In the genomic region with DNA sequence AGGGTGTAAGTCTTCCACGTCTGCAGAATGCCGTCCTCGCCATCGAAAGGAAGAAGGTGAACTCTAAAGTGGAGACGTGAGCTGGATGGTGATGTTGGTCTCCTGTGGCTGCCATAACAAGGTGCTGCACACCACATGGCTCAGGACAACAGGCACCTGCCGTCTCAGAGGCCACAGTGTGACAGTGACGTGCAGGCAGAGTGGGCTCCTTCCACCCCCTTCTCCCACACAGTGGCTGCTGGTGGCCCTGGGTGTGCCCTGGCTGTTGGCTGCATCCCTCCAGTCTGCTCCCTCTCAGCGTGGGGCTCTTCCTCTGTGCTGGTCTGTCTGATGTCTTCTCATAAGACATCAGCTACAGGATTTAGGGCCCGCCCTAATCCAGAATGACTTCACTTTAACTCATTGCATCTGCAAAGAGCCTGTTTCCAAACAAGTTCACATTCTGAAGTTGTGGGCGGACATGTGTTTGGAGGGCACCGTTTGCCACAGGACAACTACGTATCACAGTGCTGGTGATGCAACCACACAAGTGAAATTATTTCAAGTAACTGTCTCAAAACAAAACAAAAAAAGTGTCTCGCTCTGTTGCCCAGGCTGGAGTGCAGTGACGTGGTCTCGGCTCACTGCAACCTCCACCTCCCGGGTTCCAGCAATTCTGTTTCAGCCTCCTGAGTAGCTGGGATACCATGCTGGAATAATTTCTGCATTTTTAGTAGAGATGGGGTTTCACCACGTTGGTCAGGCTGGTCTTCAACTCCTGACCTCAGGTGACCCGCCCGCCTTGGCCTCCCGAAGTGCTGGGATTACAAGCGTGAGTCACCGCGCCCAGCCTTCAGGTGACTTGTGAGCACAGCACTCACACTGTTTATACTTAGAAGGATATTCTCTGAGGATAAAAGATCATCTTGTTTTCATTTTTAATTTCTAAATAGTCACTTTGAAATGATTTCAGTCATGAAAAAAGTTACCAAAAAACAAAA, we compare ENCODE assay signal across 25 cellular contexts. TPM values are rescaled to one million over a fixed set of nuclear protein-coding genes. Genes with fewer than 3 reads are reported as not detected.
A peak's percentile ranks its signal among the peaks of the same experiment; 100 is the strongest.
DNase-seq lines count a peak whose midpoint lies in the region; ATAC-seq, FAIRE-seq and TF ChIP-seq lines count a peak whose summit lies in the region.
"Had no signal": no experiment of that assay in that cellular context is flagged by ENCODE, and none has a peak within 500 bp of the region (broad histone marks: within the 10 kb centered on the region; RNA-seq: fewer than 3 reads in every experiment).

No MANE protein-coding gene starts in this region.

- H3K4me3 ChIP-seq in WERI-Rb-1 (ENCODE audit: low read depth, low read length), result no peak overlapping the region
- H3K4me3 ChIP-seq: cardiac muscle cell, coronary artery, lower lobe of right lung, mucosa of descending colon, neural progenitor cell had no signal

- H3K27me3 Mint-ChIP-seq in neural crest cell (ENCODE audit: low read depth), result peaks cover 55% of the 10 kb centered on the region

- peak overlapping the region; percentile 29 for H3K27ac Mint-ChIP-seq in neural crest cell (ENCODE audit: unreplicated experiment)
- H3K27ac Mint-ChIP-seq: activated CD4-positive, alpha-beta memory T cell treated with anti-CD3 and anti-CD28 coated beads, Interleukin-2, amount 10 ng/mL, durations not matched to agents 7 days and 5 days; activated naive CD4-positive, alpha-beta T cell treated with anti-CD3 and anti-CD28 coated beads, Interleukin-2, amount 50 U/mL, for 72 hours; activated T-helper 2 cell treated with anti-CD3 and anti-CD28 coated beads, Interferon-gamma antibody, Interleukin-2, Interleukin-4, amounts not matched to agents 10 μg/mL and 5 μg/mL and 100 μg/mL, durations not matched to agents 14 hours and 24 hours and 36 hours; neural progenitor cell had no signal

- FAIRE-seq in GM19239 (lab: Jason Lieb, UNC), result no peak

- TF ChIP-seq CTCF in WERI-Rb-1 (IDR thresholded peaks at IDR 0.05; ENCODE audit: low read depth, low read length) (no peak), neural crest cell (conservative IDR thresholded peaks at IDR 0.05) (no peak)

- no peak overlapping the region for H3K4me3 Mint-ChIP-seq in neural crest cell
- H3K4me3 Mint-ChIP-seq: activated CD4-positive, alpha-beta memory T cell treated with anti-CD3 and anti-CD28 coated beads, Interleukin-2, amount 10 ng/mL, durations not matched to agents 7 days and 5 days; neural progenitor cell had no signal

- in situ Hi-C loops in ACHN (cut with HindIII; ENCODE audit: low pct_ligation_motif_present, low pct_unique_long_range_greater_than_20kb, low sequenced_read_pairs), result no loop called here

- ATAC-seq in HG02759 (IDR thresholded peaks at IDR 0.05; ENCODE audit: unreplicated experiment), result no peak
- ATAC-seq: activated naive CD4-positive, alpha-beta T cell treated with anti-CD3 and anti-CD28 coated beads, Interleukin-2, amount 50 U/mL, for 72 hours; lower lobe of right lung; mucosa of descending colon had no signal

- H3K36me3 Mint-ChIP-seq in neural crest cell (ENCODE audit: low read depth), result no peaks in the 10 kb centered on the region
- H3K36me3 Mint-ChIP-seq: activated naive CD4-positive, alpha-beta T cell treated with anti-CD3 and anti-CD28 coated beads, Interleukin-2, amount 50 U/mL, for 72 hours; neural progenitor cell had no signal

- peak; percentile 51 for DNase-seq in ACHN
- peak; percentile 34 for DNase-seq in HK-2 (ENCODE audit: unreplicated experiment)
- DNase-seq in WERI-Rb-1, result peak; percentile 77
- no peak for DNase-seq in neural crest cell (ENCODE audit: low read depth, low spot score)
- no peak for DNase-seq in GM19239 (ENCODE audit: insufficient read length, low spot score)
- DNase-seq in dermis blood vessel endothelial cell, result no peak
- no peak for DNase-seq in KG1 (lab: John Stamatoyannopoulos, UW)
- DNase-seq: activated CD4-positive, alpha-beta memory T cell treated with anti-CD3 and anti-CD28 coated beads, Interleukin-2, amount 10 ng/mL, durations not matched to agents 7 days and 5 days; Caco-2; glutamatergic neuron; lower lobe of right lung; mucosa of descending colon; NCI-H1105 treated with DMSO at 0.1 percent for 48 hours; NCI-H2029; NCI-H345; NCI-H82; OCI-M1; SHP77; SW 1271 had no signal

- H3K9me3 Mint-ChIP-seq in neural crest cell, result peaks cover 2% of the 10 kb centered on the region
- H3K9me3 Mint-ChIP-seq: activated CD4-positive, alpha-beta memory T cell treated with anti-CD3 and anti-CD28 coated beads, Interleukin-2, amount 10 ng/mL, durations not matched to agents 7 days and 5 days; activated naive CD4-positive, alpha-beta T cell treated with anti-CD3 and anti-CD28 coated beads, Interleukin-2, amount 50 U/mL, for 72 hours; activated T-helper 2 cell treated with anti-CD3 and anti-CD28 coated beads, Interferon-gamma antibody, Interleukin-2, Interleukin-4, amounts not matched to agents 10 μg/mL and 5 μg/mL and 100 μg/mL, durations not matched to agents 14 hours and 24 hours and 36 hours had no signal

- no peaks in the 10 kb centered on the region; the same call in 1 of the 2 replicates for H3K36me3 ChIP-seq in WERI-Rb-1
- H3K36me3 ChIP-seq: cardiac muscle cell, lower lobe of right lung, neural progenitor cell had no signal

- H3K27me3 ChIP-seq in WERI-Rb-1 (ENCODE audit: insufficient read depth, low read depth, severe bottlenecking), result no peaks in the 10 kb centered on the region

- peak overlapping the region; percentile 21; the same call in 1 of the 2 replicates for H3K27ac ChIP-seq in WERI-Rb-1
- H3K27ac ChIP-seq: cardiac muscle cell, coronary artery, lower lobe of right lung, neural progenitor cell had no signal

- H3K9me3 ChIP-seq in WERI-Rb-1 (ENCODE audit: severe bottlenecking), result peaks cover 21% of the 10 kb centered on the region
- H3K9me3 ChIP-seq: lower lobe of right lung, mucosa of descending colon had no signal

- peaks cover 3% of the 10 kb centered on the region for H3K4me1 Mint-ChIP-seq in neural crest cell
- H3K4me1 Mint-ChIP-seq: neural progenitor cell had no signal

RNA-seq across cellular contexts. Expression of a gene that starts 31.3 kb away (rescaled TPM):
- total RNA-seq in neural crest cell, result 95.1 and 103 TPM in 2 replicates
- total RNA-seq in dermis blood vessel endothelial cell, result 234 and 315 TPM in 2 replicates

Comparison
In these comparisons a context has a peak if more than half of its experiments do, and no peak if none do; other contexts are left out.
1. DNase-seq: peak in ACHN (single experiment), HK-2 (single experiment) and WERI-Rb-1 (single experiment); none in neural crest cell (single experiment), GM19239 (single experiment), dermis blood vessel endothelial cell (single experiment) and KG1 (single experiment).